22 cellular contexts compared by ENCODE assay signal in the genomic region with DNA sequence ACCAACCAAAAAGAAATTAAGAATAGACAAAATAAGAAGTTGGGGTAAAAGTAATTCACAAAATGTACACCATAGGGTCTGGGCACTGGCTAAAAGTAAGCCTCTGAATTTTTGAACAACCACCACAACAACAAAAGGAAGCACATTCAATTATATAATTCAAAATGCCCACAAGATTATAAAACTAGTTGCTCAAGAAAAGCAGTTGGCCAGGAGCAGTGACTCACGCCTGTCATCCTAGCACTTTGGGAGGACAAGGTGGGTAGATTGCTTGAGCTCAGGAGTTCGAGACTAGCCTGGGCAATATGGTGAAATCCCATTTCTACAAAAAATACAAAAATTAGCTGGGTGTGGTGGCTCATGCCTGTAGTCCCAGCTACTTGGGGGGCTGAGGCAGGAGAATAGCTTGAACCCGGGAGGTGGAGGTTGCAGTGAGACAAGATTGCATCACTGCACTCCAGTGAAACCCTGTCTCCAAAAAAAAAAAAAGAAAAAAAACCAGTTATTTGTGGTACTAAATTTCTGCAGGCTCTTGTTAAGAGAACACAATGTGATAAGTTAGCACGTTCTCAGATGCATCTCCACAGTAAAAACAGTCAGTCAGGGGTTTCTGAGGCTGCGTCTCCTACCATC. TPM values are rescaled to one million over a fixed set of nuclear protein-coding genes. Genes with fewer than 3 reads are reported as not detected.
DNase-seq lines count a peak whose midpoint lies in the region; ATAC-seq and TF ChIP-seq lines count a peak whose summit lies in the region.
"Had no signal": no experiment of that assay in that cellular context is flagged by ENCODE, and none has a peak within 500 bp of the region (broad histone marks: within the 10 kb centered on the region; RNA-seq: fewer than 3 reads in every experiment).

No MANE protein-coding gene starts in this region.

- H3F3A ChIP-seq in GM23248 (ENCODE audit: insufficient read depth) = 0 out of 2 replicates have a peak, but pooled peaks cover 6% of the 10 kb centered on the region
- H3F3A ChIP-seq in SK-N-SH (replicated peaks; ENCODE audit: insufficient read depth) = peaks cover 15% of the 10 kb centered on the region

- H3K9ac ChIP-seq in GM23248 = no peak overlapping the region
- H3K9ac ChIP-seq in SK-N-SH = no peak overlapping the region

- in situ Hi-C loops in GM23248 (cut with MboI) = no loop called here

- H3K4me1 ChIP-seq in GM23248 (ENCODE audit: insufficient read depth) (peaks cover 16% of the 10 kb centered on the region), SK-N-SH (ENCODE audit: control insufficient read depth in 1 of 2, insufficient read depth in 2 of 2, low read depth in 1 of 2, low read length in 1 of 2) (peaks cover 0 to 11% of the 10 kb centered on the region in 2 experiments; a peak in 2 of 4 replicates)
- H3K4me1 ChIP-seq: BE2C, HAP-1 had no signal

- 63 to 72% methylated on average over 5 of the region's 5 CpGs for WGBS in GM23248 (ENCODE audit: low coverage in 1 of 2, low lambda C conversion rate in 2 of 2, missing lambda C conversion rate in 2 of 2), 2 experiments
- WGBS in SK-N-SH (ENCODE audit: low lambda C conversion rate) = 91% methylated on average over 5 of the region's 5 CpGs

- ATAC-seq in esophagus mucosa (peak; percentile 26), HG02884 (IDR thresholded peaks at IDR 0.05; ENCODE audit: unreplicated experiment) (no peak)

- POLR2A ChIA-PET in SK-N-SH (lab: Yijun Ruan, JAX) = no interaction called here

- H3K4me2 ChIP-seq in GM23248 (ENCODE audit: unreplicated experiment) (no peak overlapping the region), SK-N-SH (no peak overlapping the region)
- H3K4me2 ChIP-seq: PC-9 had no signal

- H2AFZ ChIP-seq in GM23248 (no peak overlapping the region), SK-N-SH (ENCODE audit: low read depth) (0 out of 2 replicates have a peak overlapping the region, but pooled peaks have one; percentile 33)
- H2AFZ ChIP-seq: PC-9 had no signal

- H4K20me1 ChIP-seq in GM23248 (ENCODE audit: insufficient read depth) (no peaks in the 10 kb centered on the region), SK-N-SH (ENCODE audit: insufficient read depth) (no peaks in the 10 kb centered on the region)

- CTCF ChIA-PET in SK-N-SH (lab: Yijun Ruan, JAX) = no interaction called here

- TF ChIP-seq POLR2A in NB4 (IDR thresholded peaks at IDR 0.05; ENCODE audit: extremely low read depth, insufficient read length) = no peak

- TF ChIP-seq EP300 in SK-N-SH (IDR thresholded peaks at IDR 0.05; ENCODE audit: borderline replicate concordance in 1 of 2, low read depth in 1 of 2, low read length in 1 of 2) = no peak

- H3K79me2 ChIP-seq in GM23248 (ENCODE audit: insufficient read depth) (no peaks in the 10 kb centered on the region), SK-N-SH (ENCODE audit: insufficient read depth) (no peaks in the 10 kb centered on the region)

- no peaks in the 10 kb centered on the region for H3K27me3 ChIP-seq in GM23248 (replicated peaks; ENCODE audit: insufficient read depth)
- H3K27me3 ChIP-seq in SK-N-SH (ENCODE audit: insufficient read depth) = no peaks in the 10 kb centered on the region

- TF ChIP-seq CTCF in NB4 (IDR thresholded peaks at IDR 0.05; ENCODE audit: low read depth, low read length) = no peak
- TF ChIP-seq CTCF in SK-N-SH (IDR thresholded peaks at IDR 0.05) = no peak

- H3K36me3 ChIP-seq in GM23248 (ENCODE audit: low read depth) (no peaks in the 10 kb centered on the region), SK-N-SH (replicated peaks in 1 of 2; ENCODE audit: control insufficient read depth in 1 of 2, insufficient read depth in 2 of 2, low read length in 1 of 2) (no peaks in the 10 kb centered on the region)
- H3K36me3 ChIP-seq: BE2C, HAP-1 had no signal

- H3K4me3 ChIP-seq in GM23248 (no peak overlapping the region), NB4 (ENCODE audit: low read depth, low read length) (no peak overlapping the region), SK-N-SH (ENCODE audit: low read depth in 2 of 2, low read length in 1 of 2) (no peak overlapping the region)
- H3K4me3 ChIP-seq: HAP-1, PC-9 had no signal

- no peak for TF ChIP-seq RAD21 in SK-N-SH (IDR thresholded peaks at IDR 0.05; ENCODE audit: low read length)

- H3K9me3 ChIP-seq in GM23248 (ENCODE audit: low read depth) (no peaks in the 10 kb centered on the region), SK-N-SH (no peaks in the 10 kb centered on the region)
- H3K9me3 ChIP-seq: BE2C, HAP-1 had no signal

- DNase-seq in GM23248 = peak; percentile 16
- DNase-seq in NB4 (ENCODE audit: low read depth) = peak; percentile 63
- DNase-seq in SK-N-SH = no peak
- no peak for DNase-seq in SK-N-DZ (ENCODE audit: low spot score)
- no peak for DNase-seq in DMS114 treated with DMSO at 0.1 percent for 48 hours (lab: John Stamatoyannopoulos, UW; ENCODE audit: unreplicated experiment)
- no peak for DNase-seq in UCSD-AML1 (lab: John Stamatoyannopoulos, UW; ENCODE audit: unreplicated experiment)
- DNase-seq: BE2C; CD4-positive, CD25-positive, alpha-beta regulatory T cell; COR-L47; DMS 273 treated with DMSO at 0.1 percent for 48 hours; NCI-H1105; NCI-H1694; NCI-H2081 treated with DMSO at 0.1 percent for 48 hours; NCI-H748 treated with DMSO at 0.1 percent for 48 hours; NK-92 treated with Interleukin-12 subunit alpha and Interleukin-12 subunit beta, amount 100 ng/mL, for 24 hours; PC-9; SIG-M5; SW 1271 had no signal

- no peaks in the 10 kb centered on the region for H3K9me2 ChIP-seq in GM23248 (ENCODE audit: insufficient read depth)
- no peaks in the 10 kb centered on the region for H3K9me2 ChIP-seq in SK-N-SH

- no peak overlapping the region for H3K27ac ChIP-seq in GM23248
- no peak overlapping the region; a peak in 1 of 4 replicates for H3K27ac ChIP-seq in SK-N-SH (ENCODE audit: low read depth in 2 of 2, low read length in 1 of 2)
- H3K27ac ChIP-seq: PC-9, RWPE1 had no signal

TF ChIP-seq in SK-N-SH, 30 proteins besides CTCF, POLR2A, EP300 and RAD21:
- TF ChIP-seq JUND (IDR thresholded peaks at IDR 0.05) (no peak), POLR2AphosphoS5 (IDR thresholded peaks at IDR 0.05; ENCODE audit: low read depth, low read length) (no peak), ELF1 (IDR thresholded peaks at IDR 0.05) (no peak)

RNA-seq across cellular contexts. Expression of gene ATP11B, which starts 6.6 kb away (rescaled TPM):
- total RNA-seq in GM23248 (2014; rRNA removed; shearing (Covaris generic)) = 68.1 and 73.5 TPM in 2 replicates
- polyA plus RNA-seq in GM23248 (2016; fragmentation: Nextera tagmentation; extraction: Ambion mirVana) (24.0 and 25.5 TPM in 2 replicates), SK-N-SH (2012; rRNA removed) (8.7 and 11.1 TPM in 2 replicates)
- 13.5 and 16.8 TPM in 2 replicates for polyA plus RNA-seq in SK-N-SH (2012; cell fraction: cytosol; rRNA removed)
- polyA plus RNA-seq in SK-N-SH (2012; cell fraction: nucleus; rRNA removed) = 8.2 and 15.7 TPM in 2 replicates
- total RNA-seq in esophagus mucosa = 118 TPM
- polyA plus RNA-seq in SK-N-DZ (2014; cell fraction: cytosol; rRNA removed) = 9.5 and 10.1 TPM in 2 replicates
- polyA plus RNA-seq in SK-N-DZ (2014; cell fraction: nucleus; rRNA removed) = 18.1 and 18.4 TPM in 2 replicates

Comparison
In these comparisons a context has a peak if more than half of its experiments do, and no peak if none do; other contexts are left out.
1. DNase-seq: peak in GM23248 (single experiment) and NB4 (single experiment); none in SK-N-SH (single experiment), SK-N-DZ (single experiment), DMS114 treated with DMSO at 0.1 percent for 48 hours (single experiment) and UCSD-AML1 (single experiment).